9 cellular contexts compared by ENCODE assay signal in the genomic region with DNA sequence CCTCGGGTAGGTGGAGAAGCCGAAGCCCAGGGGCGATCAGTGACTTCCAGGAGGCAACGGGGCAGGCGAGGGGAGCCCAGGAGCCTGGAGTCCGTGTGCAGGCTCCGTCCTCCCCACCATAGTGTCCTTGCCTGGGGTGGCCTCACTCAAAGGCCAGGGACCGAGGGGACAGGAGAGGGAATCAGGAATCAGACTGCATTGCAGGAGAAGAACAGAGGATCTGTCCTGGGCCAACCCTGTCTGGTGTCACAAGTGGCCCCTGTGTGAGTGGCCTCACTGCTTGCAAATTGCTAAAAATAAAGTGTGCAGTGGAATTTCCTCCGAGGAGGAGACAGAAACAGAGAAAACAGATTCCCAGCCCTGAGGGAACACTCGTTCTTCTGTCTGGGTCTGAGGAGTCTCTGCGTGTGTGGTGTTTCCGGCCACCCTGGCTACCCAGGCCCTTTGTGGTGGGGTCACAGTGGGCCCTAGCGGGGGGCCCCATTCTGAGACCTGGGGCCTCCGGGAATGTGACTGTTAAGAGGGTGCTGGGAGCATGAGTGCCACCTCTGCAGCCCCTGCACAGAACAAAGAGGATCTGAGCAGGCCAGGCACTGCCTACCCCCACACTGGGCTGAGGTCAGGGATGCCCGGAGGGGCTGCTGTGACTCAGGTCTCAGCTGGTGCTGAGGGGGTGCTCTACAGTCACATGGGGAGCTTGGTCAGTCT. TPM values are rescaled to one million over a fixed set of nuclear protein-coding genes. Genes with fewer than 3 reads are reported as not detected.
DNase-seq lines count a peak whose midpoint lies in the region; TF ChIP-seq lines count a peak whose summit lies in the region.
"Had no signal": no experiment of that assay in that cellular context is flagged by ENCODE, and none has a peak within 500 bp of the region (broad histone marks: within the 10 kb centered on the region; RNA-seq: fewer than 3 reads in every experiment).

No MANE protein-coding gene starts in this region.

- no peaks in the 10 kb centered on the region for H3K36me3 ChIP-seq in rectal smooth muscle tissue (ENCODE audit: control insufficient read depth, insufficient read depth, low read length)

- no peaks in the 10 kb centered on the region for H3K27me3 ChIP-seq in rectal smooth muscle tissue (ENCODE audit: control insufficient read depth, insufficient read depth, low read length)

- in situ Hi-C loops in G401 (cut with HindIII; ENCODE audit: low sequenced_read_pairs) = no loop called here

- H3K4me3 ChIP-seq in fibroblast of villous mesenchyme (ENCODE audit: low read depth, low read length) (no peak overlapping the region), rectal smooth muscle tissue (ENCODE audit: low read length) (no peak overlapping the region)

- TF ChIP-seq CTCF in fibroblast of villous mesenchyme (IDR thresholded peaks at IDR 0.05; ENCODE audit: insufficient read depth, low read depth, low read length) = no peak

- H3K27me3 Mint-ChIP-seq in activated CD4-positive, alpha-beta memory T cell treated with anti-CD3 and anti-CD28 coated beads, Interleukin-2, amount 10 ng/mL, durations not matched to agents 7 days and 5 days = no peaks in the 10 kb centered on the region

- H3K27ac ChIP-seq in rectal smooth muscle tissue (ENCODE audit: low read depth, low read length) = peak overlapping the region; percentile 63

- H3K27ac Mint-ChIP-seq in activated CD4-positive, alpha-beta memory T cell treated with anti-CD3 and anti-CD28 coated beads, Interleukin-2, amount 10 ng/mL, durations not matched to agents 7 days and 5 days = peak overlapping the region; percentile 100

- H3K4me3 Mint-ChIP-seq in activated CD4-positive, alpha-beta memory T cell treated with anti-CD3 and anti-CD28 coated beads, Interleukin-2, amount 10 ng/mL, durations not matched to agents 7 days and 5 days = peak overlapping the region; percentile 93

- CTCF ChIA-PET in activated CD4-positive, alpha-beta memory T cell treated with anti-CD3 and anti-CD28 coated beads, Interleukin-2, amount 10 ng/mL, durations not matched to agents 7 days and 5 days (lab: Charles Lee) = interaction anchor here (0.7 to 1.5 kb wide), 6 partner anchors 8 to 205 kb away, joined by 3 to 4 read pairs (median 3); a partner anchor contains a TSS

- peak; percentile 74 for DNase-seq in EL
- DNase-seq in activated CD4-positive, alpha-beta memory T cell treated with anti-CD3 and anti-CD28 coated beads, Interleukin-2, amount 10 ng/mL, durations not matched to agents 7 days and 5 days = no peak
- peak; percentile 47 for DNase-seq in fibroblast of villous mesenchyme (ENCODE audit: low read depth)
- DNase-seq in G401 (ENCODE audit: low spot score) = no peak
- no peak for DNase-seq in MV-4-11 (lab: John Stamatoyannopoulos, UW)
- no peak for DNase-seq in HT-29 (ENCODE audit: low spot score)
- DNase-seq in UCSD-AML1 (lab: John Stamatoyannopoulos, UW; ENCODE audit: unreplicated experiment) = no peak
- DNase-seq: SIG-M5 had no signal

- H3K9me3 Mint-ChIP-seq in activated CD4-positive, alpha-beta memory T cell treated with anti-CD3 and anti-CD28 coated beads, Interleukin-2, amount 10 ng/mL, durations not matched to agents 7 days and 5 days = peaks cover 4% of the 10 kb centered on the region

- H3K36me3 Mint-ChIP-seq in activated CD4-positive, alpha-beta memory T cell treated with anti-CD3 and anti-CD28 coated beads, Interleukin-2, amount 10 ng/mL, durations not matched to agents 7 days and 5 days (ENCODE audit: low read depth) = peaks cover 91% of the 10 kb centered on the region

- peaks cover 11% of the 10 kb centered on the region for H3K4me1 ChIP-seq in rectal smooth muscle tissue (ENCODE audit: control insufficient read depth, insufficient read depth, low read length)

- H3K9ac ChIP-seq in rectal smooth muscle tissue (ENCODE audit: low read length) = peak overlapping the region; percentile 21

- POLR2A ChIA-PET in activated CD4-positive, alpha-beta memory T cell treated with anti-CD3 and anti-CD28 coated beads, Interleukin-2, amount 10 ng/mL, durations not matched to agents 7 days and 5 days (lab: Charles Lee) = interaction anchor here (1.1 to 26.0 kb wide), 8 partner anchors 10 to 128 kb away, joined by 5 to 1205 read pairs (median 21); a partner anchor contains a TSS

- H3K4me1 Mint-ChIP-seq in activated CD4-positive, alpha-beta memory T cell treated with anti-CD3 and anti-CD28 coated beads, Interleukin-2, amount 10 ng/mL, durations not matched to agents 7 days and 5 days = peaks cover 87% of the 10 kb centered on the region

RNA-seq across cellular contexts. Expression of a gene that starts 7.5 kb away (rescaled TPM):
- 10 to 100 TPM; 73.6 to 74.3 TPM for total RNA-seq in activated CD4-positive, alpha-beta memory T cell treated with anti-CD3 and anti-CD28 coated beads, Interleukin-2, amount 10 ng/mL, durations not matched to agents 7 days and 5 days
- total RNA-seq in fibroblast of villous mesenchyme = 0.86 and 1.6 TPM in 2 replicates
- total RNA-seq in G401 (2014; rRNA removed; shearing (Covaris generic)) = 0.49 and 0.85 TPM in 2 replicates
- total RNA-seq in HT-29 (2014; rRNA removed; shearing (Covaris generic)) = 0.41 and 0.73 TPM in 2 replicates

RNA-seq across cellular contexts. Expression of a gene that starts 42.1 kb away (rescaled TPM):
- 100 to 1,000 TPM; 229 TPM for total RNA-seq in activated CD4-positive, alpha-beta memory T cell treated with anti-CD3 and anti-CD28 coated beads, Interleukin-2, amount 10 ng/mL, durations not matched to agents 7 days and 5 days
- 27.1 and 35.8 TPM in 2 replicates for total RNA-seq in fibroblast of villous mesenchyme
- 60.2 and 66.5 TPM in 2 replicates for total RNA-seq in G401 (2014; rRNA removed; shearing (Covaris generic))
- 100 and 106 TPM in 2 replicates for total RNA-seq in HT-29 (2014; rRNA removed; shearing (Covaris generic))

Comparison
In these comparisons a context has a peak if more than half of its experiments do, and no peak if none do; other contexts are left out.
1. DNase-seq: peak in EL (single experiment) and fibroblast of villous mesenchyme (single experiment); none in activated CD4-positive, alpha-beta memory T cell treated with anti-CD3 and anti-CD28 coated beads, Interleukin-2, amount 10 ng/mL, durations not matched to agents 7 days and 5 days (single experiment), G401 (single experiment), MV-4-11 (single experiment), HT-29 (single experiment) and UCSD-AML1 (single experiment).
2. RNA of a gene that starts 7.5 kb away (total RNA-seq): 73.6 to 74.3 TPM in activated CD4-positive, alpha-beta memory T cell treated with anti-CD3 and anti-CD28 coated beads, Interleukin-2, amount 10 ng/mL, durations not matched to agents 7 days and 5 days; 0.86 to 1.6 TPM in fibroblast of villous mesenchyme, 0.49 to 0.85 TPM in G401 and 0.41 to 0.73 TPM in HT-29; every median in the first group is over 10 times any median in the second.